ENCODE assay signal across 8 cellular contexts in genomic region chr1:209675567-209676154, GRCh38. TPM values are rescaled to one million over a fixed set of nuclear protein-coding genes. Genes with fewer than 3 reads are reported as not detected.
DNase-seq lines count a peak whose midpoint lies in the region; ATAC-seq and TF ChIP-seq lines count a peak whose summit lies in the region.

No MANE protein-coding gene starts in this region.

- no peaks in the 10 kb centered on the region for H3K36me3 ChIP-seq in ovary

- TF ChIP-seq CTCF in ovary (IDR thresholded peaks at IDR 0.05): no peak

- ATAC-seq in activated CD8-positive, alpha-beta memory T cell treated with anti-CD3 and anti-CD28 coated beads, Interleukin-2, amount 10 ng/mL, durations not matched to agents 7 days and 5 days: no peak
- ATAC-seq in activated naive CD4-positive, alpha-beta T cell treated with anti-CD3 and anti-CD28 coated beads, Interleukin-2, amount 50 U/mL, for 72 hours: peak; percentile 9 to 23
- no peak for ATAC-seq in HG02571 (IDR thresholded peaks at IDR 0.05; ENCODE audit: unreplicated experiment)
- ATAC-seq in HG03095 (IDR thresholded peaks at IDR 0.05; ENCODE audit: unreplicated experiment): no peak

- H3K36me3 Mint-ChIP-seq in activated CD8-positive, alpha-beta memory T cell treated with anti-CD3 and anti-CD28 coated beads, Interleukin-2, amount 10 ng/mL, durations not matched to agents 7 days and 5 days: peaks cover 16% of the 10 kb centered on the region
- H3K36me3 Mint-ChIP-seq in activated naive CD4-positive, alpha-beta T cell treated with anti-CD3 and anti-CD28 coated beads, Interleukin-2, amount 50 U/mL, for 72 hours: peaks cover 21 to 38% of the 10 kb centered on the region in 2 donors

- CTCF ChIA-PET in activated CD8-positive, alpha-beta memory T cell treated with anti-CD3 and anti-CD28 coated beads, Interleukin-2, amount 10 ng/mL, durations not matched to agents 7 days and 5 days (lab: Charles Lee): interaction anchor here (1.1 to 3.3 kb wide), 6 partner anchors 10 to 110 kb away, joined by 3 to 13 read pairs (median 5); no protein-coding TSS in a partner anchor

- peak overlapping the region; percentile 50 for H3K4me3 Mint-ChIP-seq in activated CD8-positive, alpha-beta memory T cell treated with anti-CD3 and anti-CD28 coated beads, Interleukin-2, amount 10 ng/mL, durations not matched to agents 7 days and 5 days

- peaks cover 13% of the 10 kb centered on the region for H3K4me1 ChIP-seq in ovary (ENCODE audit: insufficient read depth)

- TF ChIP-seq EP300 in ovary (IDR thresholded peaks at IDR 0.05): no peak

- intact Hi-C loops in cardiac septum (cut with DNase I) (loop anchor here (1.0 kb wide), 1 partner anchor 32 kb away; no protein-coding TSS in a partner anchor), ovary (cut with DNase I) (loop anchor here in 1 of 4 donors (5.0 kb wide), 1 partner anchor 33 kb away; no protein-coding TSS in a partner anchor)

- H3K27me3 Mint-ChIP-seq in activated CD8-positive, alpha-beta memory T cell treated with anti-CD3 and anti-CD28 coated beads, Interleukin-2, amount 10 ng/mL, durations not matched to agents 7 days and 5 days: peaks cover 61% of the 10 kb centered on the region

- no peak for TF ChIP-seq POLR2A in ovary (IDR thresholded peaks at IDR 0.05)

- H3K9me3 Mint-ChIP-seq in activated CD8-positive, alpha-beta memory T cell treated with anti-CD3 and anti-CD28 coated beads, Interleukin-2, amount 10 ng/mL, durations not matched to agents 7 days and 5 days (ENCODE audit: low read depth): peaks cover 4% of the 10 kb centered on the region
- peaks cover 4 to 13% of the 10 kb centered on the region in 2 donors for H3K9me3 Mint-ChIP-seq in activated naive CD4-positive, alpha-beta T cell treated with anti-CD3 and anti-CD28 coated beads, Interleukin-2, amount 50 U/mL, for 72 hours

- 6 to 7% (median 6%) methylated on average over 28 to 34 of the region's 34 CpGs for WGBS in ovary, 3 donors

- H3K27me3 ChIP-seq in ovary: no peaks in the 10 kb centered on the region

- no peak overlapping the region for H3K27ac Mint-ChIP-seq in activated CD8-positive, alpha-beta memory T cell treated with anti-CD3 and anti-CD28 coated beads, Interleukin-2, amount 10 ng/mL, durations not matched to agents 7 days and 5 days
- peak overlapping the region; percentile 14 to 16 for H3K27ac Mint-ChIP-seq in activated naive CD4-positive, alpha-beta T cell treated with anti-CD3 and anti-CD28 coated beads, Interleukin-2, amount 50 U/mL, for 72 hours

- H3K4me3 ChIP-seq in ovary: peak overlapping the region; percentile 53

- H3K4me1 Mint-ChIP-seq in activated CD8-positive, alpha-beta memory T cell treated with anti-CD3 and anti-CD28 coated beads, Interleukin-2, amount 10 ng/mL, durations not matched to agents 7 days and 5 days: peaks cover 47% of the 10 kb centered on the region

- peak overlapping the region; percentile 6 to 64 for H3K27ac ChIP-seq in ovary

- no peak for DNase-seq in activated CD8-positive, alpha-beta memory T cell treated with anti-CD3 and anti-CD28 coated beads, Interleukin-2, amount 10 ng/mL, durations not matched to agents 7 days and 5 days
- DNase-seq in activated CD8-positive, alpha-beta memory T cell treated with anti-CD3 and anti-CD28 coated beads, Interleukin-2, amount 50 U/mL, for 4 hours: no peak
- no peak for DNase-seq in activated naive CD4-positive, alpha-beta T cell treated with anti-CD3 and anti-CD28 coated beads, Interleukin-2, amount 50 U/mL, for 72 hours (ENCODE audit: low spot score in 2 of 2)
- DNase-seq in cardiac septum (ENCODE audit: low spot score): peak; percentile 83
- DNase-seq in ovary: peak in 2 of 5 donors; percentile 45 to 71
- no peak for DNase-seq in inferior parietal cortex (ENCODE audit: extremely low spot score)

- H3K9me3 ChIP-seq in ovary: no peaks in the 10 kb centered on the region

RNA-seq across cellular contexts. Expression of gene G0S2, which starts 0.4 kb away (rescaled TPM):
- 1 to 10 TPM in 1 of 2 experiments, under 1 TPM in 1; 0.70 to 1.5 TPM for total RNA-seq in activated CD8-positive, alpha-beta memory T cell treated with anti-CD3 and anti-CD28 coated beads, Interleukin-2, amount 10 ng/mL, durations not matched to agents 7 days and 5 days
- 10 to 100 TPM in 1 of 2 donors, 1 to 10 TPM in 1; 1.4 to 40.7 TPM for total RNA-seq in activated naive CD4-positive, alpha-beta T cell treated with anti-CD3 and anti-CD28 coated beads, Interleukin-2, amount 50 U/mL, for 72 hours
- 246 TPM for total RNA-seq in cardiac septum
- 100 to 1,000 TPM in 3 of 7 donors, 10 to 100 TPM in 4; 61.4 to 392 (median 79.2) TPM for total RNA-seq in ovary
- polyA plus RNA-seq in ovary: 10 to 100 TPM; 41.5 to 75.4 TPM

RNA-seq across cellular contexts. Expression of gene LAMB3, which starts 23.4 kb away (rescaled TPM):
- 1 to 10 TPM; 1.3 to 2.5 TPM for total RNA-seq in activated CD8-positive, alpha-beta memory T cell treated with anti-CD3 and anti-CD28 coated beads, Interleukin-2, amount 10 ng/mL, durations not matched to agents 7 days and 5 days
- 10 to 100 TPM in 1 of 2 donors, 1 to 10 TPM in 1; 1.6 to 11.7 TPM for total RNA-seq in activated naive CD4-positive, alpha-beta T cell treated with anti-CD3 and anti-CD28 coated beads, Interleukin-2, amount 50 U/mL, for 72 hours
- total RNA-seq in cardiac septum: 3.6 TPM
- 10 to 100 TPM in 1 of 7 donors, 1 to 10 TPM in 4, under 1 TPM in 2; 0.58 to 56.9 (median 4.2) TPM for total RNA-seq in ovary
- 1 to 10 TPM in 1 of 2 donors, under 1 TPM in 1; 0.54 to 7.0 TPM for polyA plus RNA-seq in ovary

RNA-seq across cellular contexts. Expression of gene HSD11B1, which starts 29.0 kb away (rescaled TPM):
- under 1 TPM in 1 of 2 experiments, not detected in 1; 0.91 TPM for total RNA-seq in activated CD8-positive, alpha-beta memory T cell treated with anti-CD3 and anti-CD28 coated beads, Interleukin-2, amount 10 ng/mL, durations not matched to agents 7 days and 5 days
- total RNA-seq in activated naive CD4-positive, alpha-beta T cell treated with anti-CD3 and anti-CD28 coated beads, Interleukin-2, amount 50 U/mL, for 72 hours: 1 to 10 TPM in 1 of 2 donors, under 1 TPM in 1; 0.75 to 5.2 TPM
- total RNA-seq in cardiac septum (15.0 TPM), ovary (100 to 1,000 TPM in 1 of 7 donors, 10 to 100 TPM in 5, 1 to 10 TPM in 1; 7.4 to 106 (median 57.7) TPM)
- polyA plus RNA-seq in ovary: 100 to 1,000 TPM in 1 of 2 donors, 10 to 100 TPM in 1; 32.0 to 265 TPM

Comparison
In these comparisons a context has a peak if more than half of its experiments do, and no peak if none do; other contexts are left out.
1. ATAC-seq: peak in activated naive CD4-positive, alpha-beta T cell treated with anti-CD3 and anti-CD28 coated beads, Interleukin-2, amount 50 U/mL, for 72 hours (2 of 2); none in activated CD8-positive, alpha-beta memory T cell treated with anti-CD3 and anti-CD28 coated beads, Interleukin-2, amount 10 ng/mL, durations not matched to agents 7 days and 5 days (single experiment), HG02571 (single experiment) and HG03095 (single experiment).